ENCODE assay signal across 26 cellular contexts in genomic region chr5:26563979-26564378, GRCh38.
"Had no signal": no experiment of that assay in that cellular context is flagged by ENCODE, and none has a peak within 500 bp of the region (broad histone marks: within the 10 kb centered on the region; RNA-seq: fewer than 3 reads in every experiment).

No MANE protein-coding gene starts in this region.

- H3K4me1 Mint-ChIP-seq: endodermal cell had no signal

- H3K27me3 ChIP-seq: colonic mucosa, dorsolateral prefrontal cortex, esophagus muscularis mucosa, esophagus squamous epithelium, foreskin keratinocyte, gastrocnemius medialis, gastroesophageal sphincter, heart left ventricle, heart right ventricle, hepatocyte had no signal

- H3K79me2 ChIP-seq: hepatocyte had no signal

- H3K27me3 Mint-ChIP-seq: dendritic cell treated with granulocyte-macrophage colony-stimulating factor and Interleukin-4, amounts not matched to agents 40 ng/mL and 50 ng/mL, for 4 days; effector memory CD8-positive, alpha-beta T cell had no signal

- H3K4me1 ChIP-seq: colonic mucosa, esophagus muscularis mucosa, esophagus squamous epithelium, foreskin keratinocyte, gastrocnemius medialis, gastroesophageal sphincter, heart left ventricle, heart right ventricle had no signal

- ATAC-seq: effector memory CD8-positive, alpha-beta T cell; esophagus mucosa; foreskin keratinocyte; gastrocnemius medialis; gastroesophageal sphincter; heart left ventricle; heart right ventricle had no signal

- H3K9me3 ChIP-seq: colonic mucosa, esophagus muscularis mucosa, gastrocnemius medialis, gastroesophageal sphincter had no signal

- H2AFZ ChIP-seq: hepatocyte had no signal

- H3K4me3 ChIP-seq: colonic mucosa, coronary artery, dorsolateral prefrontal cortex, esophagus muscularis mucosa, esophagus squamous epithelium, gastrocnemius medialis, gastroesophageal sphincter, heart left ventricle, heart right ventricle, hepatocyte had no signal

- H3K27ac Mint-ChIP-seq: dendritic cell treated with granulocyte-macrophage colony-stimulating factor and Interleukin-4, amounts not matched to agents 40 ng/mL and 50 ng/mL, for 4 days; effector memory CD8-positive, alpha-beta T cell; endodermal cell had no signal

- H3K4me2 ChIP-seq: hepatocyte had no signal

- DNase-seq: colonic mucosa; cortex of kidney; dermis blood vessel endothelial cell; dorsolateral prefrontal cortex; effector CD4-positive, alpha-beta T cell; effector CD8-positive, alpha-beta T cell; effector memory CD4-positive, alpha-beta T cell; effector memory CD8-positive, alpha-beta T cell; endodermal cell; erythroblast; esophagus squamous epithelium; foreskin fibroblast; foreskin keratinocyte; foreskin melanocyte; gastrocnemius medialis; glutamatergic neuron; head of caudate nucleus; heart left ventricle; heart right ventricle had no signal

- H3K36me3 ChIP-seq: colonic mucosa, esophagus muscularis mucosa, esophagus squamous epithelium, gastrocnemius medialis, gastroesophageal sphincter, heart left ventricle, heart right ventricle had no signal

- H3K9me3 Mint-ChIP-seq: endodermal cell had no signal

- H3K27ac ChIP-seq: colonic mucosa, coronary artery, dorsolateral prefrontal cortex, epithelial cell of prostate, esophagus muscularis mucosa, esophagus squamous epithelium, foreskin keratinocyte, gastrocnemius medialis, gastroesophageal sphincter, heart left ventricle, heart right ventricle, hepatocyte had no signal

- H3K4me3 Mint-ChIP-seq: dendritic cell treated with granulocyte-macrophage colony-stimulating factor and Interleukin-4, amounts not matched to agents 40 ng/mL and 50 ng/mL, for 4 days; effector memory CD8-positive, alpha-beta T cell; endodermal cell had no signal
